Comparison of ENCODE assay signal across 13 cellular contexts in the genomic region with DNA sequence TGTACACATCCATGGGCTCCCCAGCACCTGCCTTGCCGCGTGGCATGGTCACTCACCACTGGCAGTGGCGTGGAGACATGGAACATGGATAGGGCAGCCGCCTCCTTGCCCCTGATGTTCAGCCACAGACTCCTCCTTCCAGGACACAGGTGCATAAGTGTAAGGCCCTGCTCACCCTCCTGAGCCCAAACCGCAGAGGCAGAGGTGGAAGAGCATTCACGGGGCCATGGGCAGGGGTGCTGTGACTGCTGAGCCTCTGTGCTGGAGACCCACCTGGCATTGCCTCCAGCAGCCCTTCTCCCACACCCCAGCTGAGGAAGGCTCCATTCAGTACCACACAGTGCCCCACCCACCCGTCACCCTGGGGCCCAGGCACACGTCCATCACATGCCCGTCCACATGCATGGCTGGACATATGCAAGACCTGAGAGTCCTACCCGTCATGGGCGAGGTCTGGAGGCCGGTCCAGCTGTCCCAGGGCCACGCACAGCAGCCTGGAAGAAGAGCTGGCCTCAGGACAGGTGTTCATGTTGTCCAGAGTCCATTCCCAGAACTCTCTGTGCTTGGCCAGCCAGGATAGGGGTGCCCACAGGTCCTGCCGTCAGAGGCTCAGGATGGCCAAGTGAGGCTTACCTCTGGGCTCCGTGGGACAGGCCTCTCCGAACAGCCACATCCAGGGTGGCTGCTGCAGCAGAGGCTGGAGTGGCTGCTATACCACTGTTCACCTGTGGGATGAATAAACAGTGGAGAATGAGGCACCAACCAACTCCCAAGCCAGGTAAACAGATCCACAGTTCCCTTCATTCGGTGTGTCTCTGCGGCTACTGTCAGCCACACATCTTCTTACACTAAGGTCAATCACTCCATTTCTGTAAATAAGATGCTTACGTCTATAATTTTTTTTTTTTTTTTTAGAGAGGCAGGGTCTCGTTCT. TPM values are rescaled to one million over a fixed set of nuclear protein-coding genes. Genes with fewer than 3 reads are reported as not detected.
A peak's percentile ranks its signal among the peaks of the same experiment; 100 is the strongest.
DNase-seq lines count a peak whose midpoint lies in the region; FAIRE-seq and TF ChIP-seq lines count a peak whose summit lies in the region.
"Had no signal": no experiment of that assay in that cellular context is flagged by ENCODE, and none has a peak within 500 bp of the region (broad histone marks: within the 10 kb centered on the region; RNA-seq: fewer than 3 reads in every experiment).

No MANE protein-coding gene starts in this region.

- H3K9ac ChIP-seq in kidney (ENCODE audit: low read length in 2 of 2): no peak overlapping the region

- H3K27ac ChIP-seq in 22Rv1 (peak overlapping the region; percentile 92), VCaP (peak overlapping the region; percentile 80), kidney (ENCODE audit: low read depth in 2 of 2, low read length in 2 of 2) (no peak overlapping the region)

- no peak for FAIRE-seq in kidney (lab: Jason Lieb, UNC)
- FAIRE-seq: G401.6 had no signal

- H3K4me3 ChIP-seq in GM12864 (ENCODE audit: low read depth, low read length): no peak overlapping the region
- no peak overlapping the region for H3K4me3 ChIP-seq in kidney (ENCODE audit: low read length in 2 of 2)
- H3K4me3 ChIP-seq: mucosa of descending colon had no signal

- DNase-seq in GM12864 (ENCODE audit: low read depth): no peak
- DNase-seq in kidney: no peak
- DNase-seq in stimulated activated CD4-positive, alpha-beta T cell treated with anti-CD3 and anti-CD28 coated beads, Interleukin-4, amount 100 ng/mL, for 4 hours: no peak
- no peak for DNase-seq in NCI-H1930 (lab: John Stamatoyannopoulos, UW)
- DNase-seq in RKO (ENCODE audit: low spot score): no peak
- DNase-seq in hippocampal formation (lab: John Stamatoyannopoulos, UW): no peak
- DNase-seq: activated CD4-positive, CD25-positive, alpha-beta regulatory T cell treated with anti-CD3 and anti-CD28 coated beads, Interleukin-2, amount 50 U/mL, for 72 hours; effector memory CD8-positive, alpha-beta T cell; NCI-H524 treated with DMSO at 0.1 percent for 48 hours had no signal

- peaks cover 14 to 43% of the 10 kb centered on the region in 2 donors for H3K4me1 ChIP-seq in kidney (ENCODE audit: control insufficient read depth in 1 of 2, insufficient read depth in 1 of 2, low read depth in 1 of 2, low read length in 2 of 2)

- peak; percentile 20 for TF ChIP-seq CTCF in 22Rv1 (IDR thresholded peaks at IDR 0.05)
- TF ChIP-seq CTCF in GM12864 (IDR thresholded peaks at IDR 0.05; ENCODE audit: low read depth, low read length, missing control alignments): peak; percentile 40
- no peak for TF ChIP-seq CTCF in VCaP (conservative IDR thresholded peaks at IDR 0.05)
- TF ChIP-seq CTCF in kidney (IDR thresholded peaks at IDR 0.05; ENCODE audit: borderline replicate concordance, extremely low read depth, insufficient read depth): peak; percentile 1

- intact Hi-C loops in kidney (cut with DNase I): no loop called here

- no peaks in the 10 kb centered on the region for H3K9me3 ChIP-seq in kidney (ENCODE audit: control insufficient read depth in 1 of 2, low read length in 2 of 2)
- H3K9me3 ChIP-seq: mucosa of descending colon had no signal

- peaks cover 0 to 10% of the 10 kb centered on the region in 2 donors for H3K36me3 ChIP-seq in kidney (ENCODE audit: control insufficient read depth in 1 of 2, insufficient read depth in 2 of 2, low read length in 2 of 2)

RNA-seq across cellular contexts. Expression of gene TUBGCP6, which starts 1.7 kb away (rescaled TPM):
- 52.0 TPM for total RNA-seq in kidney
- 19.2 TPM for polyA plus RNA-seq in kidney (ENCODE audit: insufficient read depth, low read depth, low replicate concordance)

RNA-seq across cellular contexts. Expression of gene HDAC10, which starts 4.6 kb away (rescaled TPM):
- total RNA-seq in kidney: 43.8 TPM
- 20.4 TPM for polyA plus RNA-seq in kidney (ENCODE audit: insufficient read depth, low read depth, low replicate concordance)

RNA-seq across cellular contexts. Expression of gene MAPK12, which starts 15.0 kb away (rescaled TPM):
- 15.9 TPM for total RNA-seq in kidney
- 13.4 TPM for polyA plus RNA-seq in kidney (ENCODE audit: insufficient read depth, low read depth, low replicate concordance)

RNA-seq across cellular contexts. Expression of gene MAPK11, which starts 23.7 kb away (rescaled TPM):
- 18.3 TPM for total RNA-seq in kidney
- 11.4 TPM for polyA plus RNA-seq in kidney (ENCODE audit: insufficient read depth, low read depth, low replicate concordance)

RNA-seq across cellular contexts. Expression of gene SELENOO, which starts 45.7 kb away (rescaled TPM):
- total RNA-seq in kidney: 19.7 TPM
- polyA plus RNA-seq in kidney (ENCODE audit: insufficient read depth, low read depth, low replicate concordance): 42.8 TPM

Comparison
In these comparisons a context has a peak if more than half of its experiments do, and no peak if none do; other contexts are left out.
1. H3K27ac ChIP-seq: peak in 22Rv1 (single experiment) and VCaP (single experiment); none in kidney (0 of 2).